ENCODE assay signal across 16 cellular contexts in the genomic region with DNA sequence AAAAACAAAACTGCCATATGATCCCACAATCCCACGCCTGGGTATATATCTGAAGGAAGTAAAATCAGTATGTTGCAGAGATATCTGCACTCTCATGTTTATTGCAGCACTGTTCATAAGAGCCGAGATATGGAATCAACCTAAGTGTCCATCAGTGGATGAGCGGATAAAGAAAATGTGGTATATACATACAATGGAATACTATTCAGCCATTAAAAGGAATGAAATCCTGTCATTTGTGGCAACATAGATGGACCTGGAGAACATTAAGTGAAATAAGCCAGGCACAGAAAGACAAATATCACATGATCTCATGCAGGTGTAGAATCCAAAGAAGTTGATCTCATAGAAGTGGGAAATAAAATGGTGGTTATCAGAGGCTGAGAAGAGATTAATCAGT. TPM values are rescaled to one million over a fixed set of nuclear protein-coding genes. Genes with fewer than 3 reads are reported as not detected.
DNase-seq lines count a peak whose midpoint lies in the region; ATAC-seq and TF ChIP-seq lines count a peak whose summit lies in the region.
"Had no signal": no experiment of that assay in that cellular context is flagged by ENCODE, and none has a peak within 500 bp of the region (broad histone marks: within the 10 kb centered on the region; RNA-seq: fewer than 3 reads in every experiment).

No MANE protein-coding gene starts in this region.

- peaks cover 49% of the 10 kb centered on the region for H3K79me2 ChIP-seq in SK-N-SH (ENCODE audit: insufficient read depth)

- TF ChIP-seq CTCF in SK-N-SH (IDR thresholded peaks at IDR 0.05) (no peak), lower lobe of right lung (IDR thresholded peaks at IDR 0.05) (no peak)

- intact Hi-C loops in lower lobe of right lung (cut with DNase I) = no loop called here

- H3K4me3 ChIP-seq in SK-N-SH (ENCODE audit: low read depth in 2 of 2, low read length in 1 of 2) (no peak overlapping the region), adipocyte (ENCODE audit: low read length) (no peak overlapping the region), lower lobe of right lung (no peak overlapping the region)
- H3K4me3 ChIP-seq: GM23338 had no signal

- POLR2A ChIA-PET in SK-N-SH (lab: Yijun Ruan, JAX) = no interaction called here

- no peak overlapping the region for H3K4me2 ChIP-seq in SK-N-SH

- H3K9ac ChIP-seq in SK-N-SH (no peak overlapping the region), adipocyte (ENCODE audit: low read length) (peak overlapping the region; percentile 7)

- no peak overlapping the region for H3K27ac ChIP-seq in SK-N-SH (ENCODE audit: low read depth in 2 of 2, low read length in 1 of 2)
- H3K27ac ChIP-seq in lower lobe of right lung = peak overlapping the region; percentile 51
- H3K27ac ChIP-seq: 22Rv1 had no signal

- H3K27me3 ChIP-seq in SK-N-SH (ENCODE audit: insufficient read depth) = no peaks in the 10 kb centered on the region
- H3K27me3 ChIP-seq in adipocyte (replicated peaks; ENCODE audit: control insufficient read depth, insufficient read depth, low read length) = no peaks in the 10 kb centered on the region
- no peaks in the 10 kb centered on the region for H3K27me3 ChIP-seq in lower lobe of right lung (ENCODE audit: low read depth)

- H3K4me1 ChIP-seq in SK-N-SH (ENCODE audit: control insufficient read depth in 1 of 2, insufficient read depth in 2 of 2, low read depth in 1 of 2, low read length in 1 of 2) (peaks cover 6 to 13% of the 10 kb centered on the region in 2 experiments; a peak in 3 of 4 replicates), adipocyte (ENCODE audit: control insufficient read depth, insufficient read depth, low read length) (peaks cover 30% of the 10 kb centered on the region), lower lobe of right lung (peaks cover 41% of the 10 kb centered on the region)

- no peak for DNase-seq in SK-N-SH
- DNase-seq in adipocyte (ENCODE audit: low read depth) = no peak
- DNase-seq in lower lobe of right lung = no peak
- no peak for DNase-seq in NCI-H2081 (lab: John Stamatoyannopoulos, UW)
- DNase-seq in activated CD4-positive, CD25-positive, alpha-beta regulatory T cell treated with anti-CD3 and anti-CD28 coated beads, Interleukin-2, amount 50 U/mL, for 72 hours = no peak
- DNase-seq in stimulated activated CD8-positive, alpha-beta memory T cell treated with anti-CD3 and anti-CD28 coated beads, Interleukin-4, amount 100 ng/mL, for 48 hours = no peak
- DNase-seq: Calu3; CD8-positive, alpha-beta T cell; GF-D8; NCI-H1105; NCI-H510A; NCI-H82 had no signal

- WGBS in SK-N-SH (ENCODE audit: low lambda C conversion rate) = 99% methylated on average over 3 of the region's 3 CpGs

- H2AFZ ChIP-seq in SK-N-SH (ENCODE audit: low read depth) = no peak overlapping the region
- H2AFZ ChIP-seq: GM23338 had no signal

- no peaks in the 10 kb centered on the region for H4K20me1 ChIP-seq in SK-N-SH (ENCODE audit: insufficient read depth)

- TF ChIP-seq EP300 in SK-N-SH (IDR thresholded peaks at IDR 0.05; ENCODE audit: borderline replicate concordance in 1 of 2, low read depth in 1 of 2, low read length in 1 of 2) = no peak

- CTCF ChIA-PET in SK-N-SH (lab: Yijun Ruan, JAX) = no interaction called here

- H3K9me3 ChIP-seq in SK-N-SH (no peaks in the 10 kb centered on the region), adipocyte (ENCODE audit: control insufficient read depth, low read length) (no peaks in the 10 kb centered on the region), lower lobe of right lung (no peaks in the 10 kb centered on the region)

- no peak for TF ChIP-seq RAD21 in SK-N-SH (IDR thresholded peaks at IDR 0.05; ENCODE audit: low read length)

- ATAC-seq in SK-N-SH treated with all-trans-retinoic acid at 6 μM for 48 hours = no peak
- ATAC-seq in lower lobe of right lung = no peak
- ATAC-seq in HG03280 (IDR thresholded peaks at IDR 0.05; ENCODE audit: unreplicated experiment) = no peak
- ATAC-seq: CD8-positive, alpha-beta T cell; GM23338 had no signal

- peaks cover 8% of the 10 kb centered on the region for H3F3A ChIP-seq in SK-N-SH (replicated peaks; ENCODE audit: insufficient read depth)

- H3K9me2 ChIP-seq in SK-N-SH = no peaks in the 10 kb centered on the region

- H3K36me3 ChIP-seq in SK-N-SH (replicated peaks in 1 of 2; ENCODE audit: control insufficient read depth in 1 of 2, insufficient read depth in 2 of 2, low read length in 1 of 2) (peaks cover 0 to 1% of the 10 kb centered on the region in 2 experiments), adipocyte (ENCODE audit: control insufficient read depth, insufficient read depth, low read length, severe bottlenecking) (no peaks in the 10 kb centered on the region), lower lobe of right lung (no peaks in the 10 kb centered on the region)

TF ChIP-seq in SK-N-SH treated with all-trans-retinoic acid at 6 μM for 48 hours, 23 proteins besides CTCF, POLR2A, EP300 and RAD21:
- TF ChIP-seq ZNF8 (CRISPR knock-in tag; IDR thresholded peaks at IDR 0.05) = peak; percentile 79
- no peak for TF ChIP-seq PPARA (CRISPR knock-in tag; IDR thresholded peaks at IDR 0.05; ENCODE audit: borderline replicate concordance)

TF ChIP-seq in SK-N-SH, 30 proteins besides CTCF, POLR2A, EP300 and RAD21:
- TF ChIP-seq, protein P1, sequence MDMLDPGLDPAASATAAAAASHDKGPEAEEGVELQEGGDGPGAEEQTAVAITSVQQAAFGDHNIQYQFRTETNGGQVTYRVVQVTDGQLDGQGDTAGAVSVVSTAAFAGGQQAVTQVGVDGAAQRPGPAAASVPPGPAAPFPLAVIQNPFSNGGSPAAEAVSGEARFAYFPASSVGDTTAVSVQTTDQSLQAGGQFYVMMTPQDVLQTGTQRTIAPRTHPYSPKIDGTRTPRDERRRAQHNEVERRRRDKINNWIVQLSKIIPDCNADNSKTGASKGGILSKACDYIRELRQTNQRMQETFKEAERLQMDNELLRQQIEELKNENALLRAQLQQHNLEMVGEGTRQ (IDR thresholded peaks at IDR 0.05; ENCODE audit: borderline replicate concordance, low read depth, low read length) = no peak
- TF ChIP-seq TAF1 (IDR thresholded peaks at IDR 0.05; ENCODE audit: borderline replicate concordance, low read depth, low read length) (no peak), YY1 (IDR thresholded peaks at IDR 0.05; ENCODE audit: low read depth) (no peak), TEAD4 (IDR thresholded peaks at IDR 0.05; ENCODE audit: borderline replicate concordance, insufficient read depth) (no peak), CHD2 (IDR thresholded peaks at IDR 0.05; ENCODE audit: low read length, partially characterized antibody) (no peak), TCF12 (IDR thresholded peaks at IDR 0.05) (no peak), FOXM1 (IDR thresholded peaks at IDR 0.05; ENCODE audit: low read depth) (no peak), JUND (IDR thresholded peaks at IDR 0.05) (no peak), RXRA (IDR thresholded peaks at IDR 0.05; ENCODE audit: borderline replicate concordance, low read depth) (no peak), IRF3 (IDR thresholded peaks at IDR 0.05; ENCODE audit: low read depth, low read length) (no peak), MXI1 (IDR thresholded peaks at IDR 0.05; ENCODE audit: low read depth, low read length) (no peak), FOSL2 (IDR thresholded peaks at IDR 0.05; ENCODE audit: borderline replicate concordance, low read depth) (no peak), RCOR1 (IDR thresholded peaks at IDR 0.05; ENCODE audit: low read length) (no peak), ZBTB33 (IDR thresholded peaks at IDR 0.05; ENCODE audit: borderline replicate concordance, low read depth) (no peak), MEF2A (IDR thresholded peaks at IDR 0.05; ENCODE audit: borderline replicate concordance, low read depth) (no peak), NRF1 (IDR thresholded peaks at IDR 0.05; ENCODE audit: low read depth, low read length) (no peak), FOXJ3 (CRISPR knock-in tag; IDR thresholded peaks at IDR 0.05) (no peak)
- TF ChIP-seq, protein P2, sequence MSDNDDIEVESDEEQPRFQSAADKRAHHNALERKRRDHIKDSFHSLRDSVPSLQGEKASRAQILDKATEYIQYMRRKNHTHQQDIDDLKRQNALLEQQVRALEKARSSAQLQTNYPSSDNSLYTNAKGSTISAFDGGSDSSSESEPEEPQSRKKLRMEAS (IDR thresholded peaks at IDR 0.05; ENCODE audit: low read depth) = no peak

RNA-seq across cellular contexts. Expression of gene ECHDC1, which starts 3.1 kb away (rescaled TPM):
- 23.3 and 36.1 TPM in 2 replicates for polyA plus RNA-seq in SK-N-SH (2012; rRNA removed)
- 48.9 and 55.9 TPM in 2 replicates for polyA plus RNA-seq in SK-N-SH (2012; cell fraction: cytosol; rRNA removed)
- polyA plus RNA-seq in SK-N-SH (2012; cell fraction: nucleus; rRNA removed) = 6.4 and 18.1 TPM in 2 replicates
- 109 TPM for total RNA-seq in lower lobe of right lung
